Comparison of ENCODE assay signal across 8 cellular contexts in the genomic region with DNA sequence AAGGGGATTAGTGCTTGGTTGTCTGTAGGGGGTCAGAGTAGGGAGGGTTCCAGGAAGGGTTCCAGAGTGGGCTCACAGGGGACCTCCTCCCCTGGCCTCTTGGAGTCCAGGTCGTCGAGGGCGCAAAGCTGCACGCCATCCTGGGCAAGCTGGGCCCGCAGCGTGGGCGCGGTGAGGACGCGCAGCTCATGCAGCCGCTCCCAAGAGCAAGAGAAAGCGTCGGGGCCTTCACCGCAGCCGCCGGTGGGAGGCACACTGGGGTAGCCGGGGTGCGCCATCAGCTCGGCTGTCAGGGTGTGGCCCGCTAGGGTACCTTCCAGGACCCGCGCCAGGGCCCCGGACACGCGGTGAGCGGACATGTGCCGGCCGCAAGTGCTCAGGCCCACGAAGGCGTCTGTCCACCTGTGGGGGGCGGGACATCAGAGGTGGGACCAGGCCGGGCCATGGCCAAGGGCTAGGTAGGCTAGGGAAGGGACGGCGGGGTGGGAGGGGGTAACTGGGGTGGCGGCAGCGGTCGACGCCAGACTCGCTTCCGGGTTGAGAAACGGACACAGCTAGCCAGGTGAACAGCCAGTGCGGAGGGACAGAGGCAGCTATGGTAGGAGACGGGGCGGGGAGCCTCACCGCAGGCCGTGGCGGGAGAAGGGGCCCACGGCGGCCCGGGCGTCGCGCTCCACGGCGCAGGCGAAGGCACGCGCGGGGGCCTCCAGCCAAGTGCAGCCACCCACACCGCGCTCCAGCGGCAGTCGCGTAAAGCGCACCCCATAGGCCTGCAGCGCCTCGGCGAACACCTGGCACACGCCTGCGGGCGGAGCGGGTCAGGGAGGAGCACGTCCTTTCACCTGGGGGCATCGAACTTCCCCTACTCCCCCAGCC. TPM values are rescaled to one million over a fixed set of nuclear protein-coding genes. Genes with fewer than 3 reads are reported as not detected.
DNase-seq lines count a peak whose midpoint lies in the region; ATAC-seq and TF ChIP-seq lines count a peak whose summit lies in the region.

No MANE protein-coding gene starts in this region.

- H3K4me3 ChIP-seq in WERI-Rb-1 (ENCODE audit: low read depth, low read length) (peak overlapping the region; percentile 80), hepatocyte (no peak overlapping the region)

- H3K27me3 ChIP-seq in WERI-Rb-1 (ENCODE audit: insufficient read depth, low read depth, severe bottlenecking) = no peaks in the 10 kb centered on the region
- no peaks in the 10 kb centered on the region for H3K27me3 ChIP-seq in hepatocyte

- peak overlapping the region; percentile 83 for H3K4me3 Mint-ChIP-seq in activated CD4-positive, alpha-beta T cell treated with anti-CD3 and anti-CD28 coated beads for 36 hours
- H3K4me3 Mint-ChIP-seq in stimulated activated naive B cell treated with anti-CD40 and anti-IgM and Interleukin-4, amounts not matched to agents 10 μg/mL and 1 μg/mL and 100 μg/mL, for 72 hours = peak overlapping the region; percentile 93 to 94

- peak overlapping the region; percentile 88 for H3K27ac ChIP-seq in WERI-Rb-1
- H3K27ac ChIP-seq in hepatocyte = no peak overlapping the region

- CTCF ChIA-PET in activated CD4-positive, alpha-beta T cell treated with anti-CD3 and anti-CD28 coated beads for 36 hours (lab: Charles Lee) = interaction anchor here (0.8 to 10.9 kb wide), 17 partner anchors 7 to 1391 kb away, joined by 3 to 209 read pairs (median 4); a partner anchor contains a TSS

- TF ChIP-seq CTCF in WERI-Rb-1 (IDR thresholded peaks at IDR 0.05; ENCODE audit: low read depth, low read length) = no peak
- no peak for TF ChIP-seq CTCF in hepatocyte (IDR thresholded peaks at IDR 0.05; ENCODE audit: poor library complexity)

- peaks cover 36% of the 10 kb centered on the region for H4K20me1 ChIP-seq in hepatocyte (ENCODE audit: insufficient read depth, poor library complexity, severe bottlenecking)

- peak overlapping the region; percentile 85 for H3K4me2 ChIP-seq in hepatocyte

- H3K27ac Mint-ChIP-seq in activated CD4-positive, alpha-beta T cell treated with anti-CD3 and anti-CD28 coated beads for 36 hours = peak overlapping the region; percentile 93
- peak overlapping the region; percentile 99 for H3K27ac Mint-ChIP-seq in stimulated activated naive B cell treated with anti-CD40 and anti-IgM and Interleukin-4, amounts not matched to agents 10 μg/mL and 1 μg/mL and 100 μg/mL, for 72 hours

- H3K36me3 Mint-ChIP-seq in activated CD4-positive, alpha-beta T cell treated with anti-CD3 and anti-CD28 coated beads for 36 hours (ENCODE audit: low read depth) = peaks cover 26% of the 10 kb centered on the region
- peaks cover 26 to 34% of the 10 kb centered on the region in 2 donors for H3K36me3 Mint-ChIP-seq in stimulated activated naive B cell treated with anti-CD40 and anti-IgM and Interleukin-4, amounts not matched to agents 10 μg/mL and 1 μg/mL and 100 μg/mL, for 72 hours

- 94% methylated on average over 53 of the region's 74 CpGs for WGBS in hepatocyte (ENCODE audit: low lambda C conversion rate, missing lambda C conversion rate)

- H3K36me3 ChIP-seq in WERI-Rb-1 = peaks cover 23% of the 10 kb centered on the region
- H3K36me3 ChIP-seq in hepatocyte (replicated peaks; ENCODE audit: insufficient read depth, low read depth) = no peaks in the 10 kb centered on the region

- H3K4me1 ChIP-seq in hepatocyte (ENCODE audit: insufficient read depth) = peaks cover 2% of the 10 kb centered on the region

- H3K27me3 Mint-ChIP-seq in activated CD4-positive, alpha-beta T cell treated with anti-CD3 and anti-CD28 coated beads for 36 hours = no peaks in the 10 kb centered on the region
- H3K27me3 Mint-ChIP-seq in stimulated activated naive B cell treated with anti-CD40 and anti-IgM and Interleukin-4, amounts not matched to agents 10 μg/mL and 1 μg/mL and 100 μg/mL, for 72 hours = no peaks in the 10 kb centered on the region

- no peak overlapping the region for H2AFZ ChIP-seq in hepatocyte

- H3K9me3 ChIP-seq in WERI-Rb-1 (ENCODE audit: severe bottlenecking) (no peaks in the 10 kb centered on the region), hepatocyte (ENCODE audit: low read depth) (no peaks in the 10 kb centered on the region)

- intact Hi-C loops in activated CD4-positive, alpha-beta T cell treated with anti-CD3 and anti-CD28 coated beads for 36 hours (cut with DNase I, micrococcal nuclease) = loop anchor here (1.0 to 5.0 kb wide), 5 partner anchors 14 to 770 kb away; a partner anchor contains a TSS

- POLR2A ChIA-PET in activated CD4-positive, alpha-beta T cell treated with anti-CD3 and anti-CD28 coated beads for 36 hours (lab: Charles Lee) = interaction anchor here (0.7 to 4.0 kb wide), 6 partner anchors 13 to 626 kb away, joined by 3 to 36 read pairs (median 4); a partner anchor contains a TSS

- ATAC-seq in activated CD4-positive, alpha-beta T cell treated with anti-CD3 and anti-CD28 coated beads for 36 hours = peak; percentile 4
- peak; percentile 13 to 25 for ATAC-seq in stimulated activated naive B cell treated with anti-CD40 and anti-IgM and Interleukin-4, amounts not matched to agents 10 μg/mL and 1 μg/mL and 100 μg/mL, for 72 hours (replicated peaks)
- no peak for ATAC-seq in HG03097 (IDR thresholded peaks at IDR 0.05; ENCODE audit: low FRiP score, unreplicated experiment)

- no peak for DNase-seq in activated CD4-positive, alpha-beta T cell treated with anti-CD3 and anti-CD28 coated beads for 36 hours
- no peak for DNase-seq in activated CD4-positive, alpha-beta T cell treated with anti-CD3 and anti-CD28 coated beads for 1 hour
- no peak for DNase-seq in WERI-Rb-1
- no peak for DNase-seq in hepatocyte (ENCODE audit: low spot score)
- DNase-seq in stimulated activated naive B cell treated with anti-CD40 and anti-IgM and Interleukin-4, amounts not matched to agents 10 μg/mL and 1 μg/mL and 100 μg/mL, for 72 hours = no peak
- DNase-seq in mesenteric fat pad (ENCODE audit: low spot score) = no peak
- no peak for DNase-seq in GDM1 (lab: John Stamatoyannopoulos, UW)

- H3K4me1 Mint-ChIP-seq in activated CD4-positive, alpha-beta T cell treated with anti-CD3 and anti-CD28 coated beads for 36 hours = peaks cover 36% of the 10 kb centered on the region
- H3K4me1 Mint-ChIP-seq in stimulated activated naive B cell treated with anti-CD40 and anti-IgM and Interleukin-4, amounts not matched to agents 10 μg/mL and 1 μg/mL and 100 μg/mL, for 72 hours = peaks cover 32 to 80% of the 10 kb centered on the region in 2 donors

- H3K9me3 Mint-ChIP-seq in activated CD4-positive, alpha-beta T cell treated with anti-CD3 and anti-CD28 coated beads for 36 hours (ENCODE audit: low read depth) = no peaks in the 10 kb centered on the region
- H3K9me3 Mint-ChIP-seq in stimulated activated naive B cell treated with anti-CD40 and anti-IgM and Interleukin-4, amounts not matched to agents 10 μg/mL and 1 μg/mL and 100 μg/mL, for 72 hours = peaks cover 0 to 5% of the 10 kb centered on the region in 2 donors

- no peaks in the 10 kb centered on the region for H3K9me2 ChIP-seq in hepatocyte (replicated peaks; ENCODE audit: insufficient read depth)

- H3K79me2 ChIP-seq in hepatocyte = peaks cover 38% of the 10 kb centered on the region

RNA-seq across cellular contexts. Expression of a gene that starts 1.2 kb away (rescaled TPM):
- 10 to 100 TPM; 43.4 to 54.0 TPM for total RNA-seq in activated CD4-positive, alpha-beta T cell treated with anti-CD3 and anti-CD28 coated beads for 36 hours
- total RNA-seq in hepatocyte (24.1 and 34.6 TPM in 2 replicates), mesenteric fat pad (6.0 TPM)
- 44.5 and 49.8 TPM in 2 replicates for polyA plus RNA-seq in hepatocyte

RNA-seq across cellular contexts. Expression of a gene that starts 3.9 kb away (rescaled TPM):
- under 1 TPM; 0.23 to 0.33 TPM for total RNA-seq in activated CD4-positive, alpha-beta T cell treated with anti-CD3 and anti-CD28 coated beads for 36 hours
- total RNA-seq in hepatocyte (0.20 and 0.30 TPM in 2 replicates), mesenteric fat pad (0.39 TPM)
- 1.3 and 1.5 TPM in 2 replicates for polyA plus RNA-seq in hepatocyte

RNA-seq across cellular contexts. Expression of a gene that starts 13.5 kb away (rescaled TPM):
- total RNA-seq in activated CD4-positive, alpha-beta T cell treated with anti-CD3 and anti-CD28 coated beads for 36 hours = 10 to 100 TPM; 13.7 to 32.8 TPM
- 38.2 and 48.2 TPM in 2 replicates for total RNA-seq in hepatocyte
- polyA plus RNA-seq in hepatocyte = 119 and 139 TPM in 2 replicates
- 31.6 TPM for total RNA-seq in mesenteric fat pad

RNA-seq across cellular contexts. Expression of a gene that starts 37.2 kb away (rescaled TPM):
- 10 to 100 TPM; 42.8 to 57.7 TPM for total RNA-seq in activated CD4-positive, alpha-beta T cell treated with anti-CD3 and anti-CD28 coated beads for 36 hours
- total RNA-seq in hepatocyte = 22.8 and 28.3 TPM in 2 replicates
- 30.0 and 38.6 TPM in 2 replicates for polyA plus RNA-seq in hepatocyte
- 23.6 TPM for total RNA-seq in mesenteric fat pad
